In genomic region chr9:134887219-134887618, GRCh38 we compare ENCODE assay signal across 21 cellular contexts. TPM values are rescaled to one million over a fixed set of nuclear protein-coding genes. Genes with fewer than 3 reads are reported as not detected.
A peak's percentile ranks its signal among the peaks of the same experiment; 100 is the strongest.
DNase-seq lines count a peak whose midpoint lies in the region; ATAC-seq and TF ChIP-seq lines count a peak whose summit lies in the region.
"Had no signal": no experiment of that assay in that cellular context is flagged by ENCODE, and none has a peak within 500 bp of the region (broad histone marks: within the 10 kb centered on the region; RNA-seq: fewer than 3 reads in every experiment).

No MANE protein-coding gene starts in this region.

- H3K9me2 ChIP-seq in hepatocyte (replicated peaks; ENCODE audit: insufficient read depth): no peaks in the 10 kb centered on the region

- H3K4me1 ChIP-seq in lung (ENCODE audit: control insufficient read depth in 2 of 2, insufficient read depth in 2 of 2, low read length in 2 of 2): no peaks in the 10 kb centered on the region
- H3K4me1 ChIP-seq in upper lobe of right lung: no peaks in the 10 kb centered on the region
- H3K4me1 ChIP-seq in hepatocyte (ENCODE audit: insufficient read depth): no peaks in the 10 kb centered on the region
- H3K4me1 ChIP-seq: BE2C had no signal

- ATAC-seq in lung (ENCODE audit: insufficient read depth, low FRiP score): no peak
- no peak for ATAC-seq in upper lobe of right lung
- ATAC-seq: GM12878 had no signal

- no peaks in the 10 kb centered on the region for H3K36me3 Mint-ChIP-seq in dendritic cell treated with granulocyte-macrophage colony-stimulating factor and Interleukin-4, amounts not matched to agents 40 ng/mL and 50 ng/mL, for 4 days (ENCODE audit: low read depth)
- H3K36me3 Mint-ChIP-seq: CD14-positive monocyte; CD4-positive, alpha-beta memory T cell had no signal

- H3K4me1 Mint-ChIP-seq in dendritic cell treated with granulocyte-macrophage colony-stimulating factor and Interleukin-4, amounts not matched to agents 40 ng/mL and 50 ng/mL, for 4 days (ENCODE audit: low read depth): peaks cover 34% of the 10 kb centered on the region
- H3K4me1 Mint-ChIP-seq: CD4-positive, alpha-beta memory T cell had no signal

- no peak overlapping the region for H3K4me2 ChIP-seq in hepatocyte

- H3K27me3 Mint-ChIP-seq in dendritic cell treated with granulocyte-macrophage colony-stimulating factor and Interleukin-4, amounts not matched to agents 40 ng/mL and 50 ng/mL, for 4 days: peaks cover 79% of the 10 kb centered on the region

- 91 to 93% methylated on average over 10 of the region's 10 CpGs for WGBS in lung, 2 donors
- 91% methylated on average over 10 of the region's 10 CpGs for WGBS in hepatocyte (ENCODE audit: low lambda C conversion rate, missing lambda C conversion rate)

- no peak for TF ChIP-seq CTCF in lung (IDR thresholded peaks at IDR 0.05; ENCODE audit: control extremely low read depth, extremely low read depth)
- TF ChIP-seq CTCF in upper lobe of right lung (IDR thresholded peaks at IDR 0.05): no peak
- TF ChIP-seq CTCF in hepatocyte (IDR thresholded peaks at IDR 0.05; ENCODE audit: poor library complexity): no peak

- H3K9me3 ChIP-seq in lung (ENCODE audit: control insufficient read depth in 2 of 2, insufficient read depth in 1 of 2, low read length in 1 of 2) (peaks cover 0 to 3% of the 10 kb centered on the region in 2 donors), upper lobe of right lung (no peaks in the 10 kb centered on the region), hepatocyte (ENCODE audit: low read depth) (no peaks in the 10 kb centered on the region)
- H3K9me3 ChIP-seq: BE2C had no signal

- DNase-seq in Daoy (ENCODE audit: low read depth): peak; percentile 0
- peak; percentile 20 for DNase-seq in lung (ENCODE audit: low spot score)
- DNase-seq in upper lobe of right lung: peak; percentile 32
- DNase-seq in NOMO-1 treated with dmso at 0.1 percent for 144 hours (lab: John Stamatoyannopoulos, UW; ENCODE audit: unreplicated experiment): no peak
- DNase-seq in hepatocyte (ENCODE audit: low spot score): no peak
- DNase-seq in NCI-H1105 treated with DMSO at 0.1 percent for 48 hours (lab: John Stamatoyannopoulos, UW): no peak
- DNase-seq: ACHN; BE2C; Calu3; CD4-positive, alpha-beta memory T cell; DMS79 treated with DMSO at 0.1 percent for 48 hours; EL; GM23248; HCEC 1CT had no signal

- no peaks in the 10 kb centered on the region for H3K27me3 ChIP-seq in lung (ENCODE audit: control insufficient read depth, insufficient read depth)
- no peaks in the 10 kb centered on the region for H3K27me3 ChIP-seq in upper lobe of right lung
- no peaks in the 10 kb centered on the region for H3K27me3 ChIP-seq in hepatocyte
- H3K27me3 ChIP-seq: BE2C had no signal

- H3K4me3 Mint-ChIP-seq in dendritic cell treated with granulocyte-macrophage colony-stimulating factor and Interleukin-4, amounts not matched to agents 40 ng/mL and 50 ng/mL, for 4 days: no peak overlapping the region
- H3K4me3 Mint-ChIP-seq: CD4-positive, alpha-beta memory T cell had no signal

- no peak overlapping the region for H3K27ac ChIP-seq in lung (ENCODE audit: low read depth in 1 of 2, low read length in 1 of 2)
- no peak overlapping the region for H3K27ac ChIP-seq in upper lobe of right lung
- H3K27ac ChIP-seq in hepatocyte: no peak overlapping the region
- H3K27ac ChIP-seq: GM23248, HL-60 had no signal

- intact Hi-C loops in dendritic cell treated with granulocyte-macrophage colony-stimulating factor and Interleukin-4, amounts not matched to agents 40 ng/mL and 50 ng/mL, for 4 days (cut with micrococcal nuclease): no loop called here
- intact Hi-C loops in upper lobe of right lung (cut with DNase I): no loop called here

- no peaks in the 10 kb centered on the region for H3K9me3 Mint-ChIP-seq in dendritic cell treated with granulocyte-macrophage colony-stimulating factor and Interleukin-4, amounts not matched to agents 40 ng/mL and 50 ng/mL, for 4 days
- H3K9me3 Mint-ChIP-seq: CD4-positive, alpha-beta memory T cell had no signal

- no peaks in the 10 kb centered on the region for H4K20me1 ChIP-seq in hepatocyte (ENCODE audit: insufficient read depth, poor library complexity, severe bottlenecking)

- peak overlapping the region; percentile 59 for H3K27ac Mint-ChIP-seq in dendritic cell treated with granulocyte-macrophage colony-stimulating factor and Interleukin-4, amounts not matched to agents 40 ng/mL and 50 ng/mL, for 4 days
- H3K27ac Mint-ChIP-seq: CD4-positive, alpha-beta memory T cell had no signal

- H2AFZ ChIP-seq in hepatocyte: no peak overlapping the region
- H2AFZ ChIP-seq: GM23248 had no signal

- no peak overlapping the region for H3K4me3 ChIP-seq in lung
- no peak overlapping the region for H3K4me3 ChIP-seq in upper lobe of right lung
- no peak overlapping the region for H3K4me3 ChIP-seq in hepatocyte
- H3K4me3 ChIP-seq: GM12878, GM23248 had no signal

- H3K36me3 ChIP-seq in lung (ENCODE audit: control insufficient read depth in 2 of 2, insufficient read depth in 2 of 2, low read length in 2 of 2): no peaks in the 10 kb centered on the region
- no peaks in the 10 kb centered on the region for H3K36me3 ChIP-seq in upper lobe of right lung
- H3K36me3 ChIP-seq in hepatocyte (replicated peaks; ENCODE audit: insufficient read depth, low read depth): no peaks in the 10 kb centered on the region
- H3K36me3 ChIP-seq: BE2C had no signal

- H3K79me2 ChIP-seq in hepatocyte: no peaks in the 10 kb centered on the region

RNA-seq across cellular contexts. Expression of gene FCN2, which starts 6.6 kb away (rescaled TPM):
- total RNA-seq in Daoy (2014; rRNA removed; shearing (Covaris generic)): not detected in 2 replicates
- total RNA-seq in lung (not detected), upper lobe of right lung (not detected), hepatocyte (not detected in 2 replicates)
- polyA plus RNA-seq in lung (under 1 TPM; 0.20 to 0.22 TPM), hepatocyte (not detected in 2 replicates)
- total RNA-seq: Calu3; CD4-positive, alpha-beta memory T cell; G401; GM12878; GM23248; H4; HT1080 had no signal
- polyA plus RNA-seq: CD14-positive monocyte; CD4-positive, alpha-beta memory T cell; GM12878; GM23248 had no signal

RNA-seq across cellular contexts. Expression of gene FCN1, which starts 30.5 kb away (rescaled TPM):
- total RNA-seq in Daoy (2014; rRNA removed; shearing (Covaris generic)): not detected in 2 replicates
- total RNA-seq in lung (10 to 100 TPM; 31.5 to 65.0 TPM), upper lobe of right lung (63.0 TPM), hepatocyte (not detected in 2 replicates)
- polyA plus RNA-seq in lung (100 to 1,000 TPM in 1 of 2 donors, 10 to 100 TPM in 1; 18.7 to 149 TPM), hepatocyte (not detected in 2 replicates)
- total RNA-seq: Calu3, G401, GM23248, H4, HT1080 had no signal
- polyA plus RNA-seq: GM12878, GM23248 had no signal

Comparison
In these comparisons a context has a peak if more than half of its experiments do, and no peak if none do; other contexts are left out.
1. DNase-seq: peak in Daoy (single experiment), lung (single experiment) and upper lobe of right lung (single experiment); none in NOMO-1 treated with dmso at 0.1 percent for 144 hours (single experiment), hepatocyte (single experiment) and NCI-H1105 treated with DMSO at 0.1 percent for 48 hours (single experiment).
2. RNA of gene FCN1, which starts 30.5 kb away (total RNA-seq): 31.5 to 65.0 TPM in lung and 63.0 TPM in upper lobe of right lung (single experiment); not detected in Daoy and not detected in hepatocyte; every median in the first group is over 10 times any median in the second.